In genomic region chr2:175181104-175181876, GRCh38 we compare ENCODE assay signal across 8 cellular contexts. TPM values are rescaled to one million over a fixed set of nuclear protein-coding genes. Genes with fewer than 3 reads are reported as not detected.
DNase-seq lines count a peak whose midpoint lies in the region; ATAC-seq and TF ChIP-seq lines count a peak whose summit lies in the region.

ATP5MC3 (minus strand) TSS chr2:175181710; CDS start chr2:175181393, 317 bp downstream.

- peak within 1 kb of the TSS; percentile 67 for H3K27ac ChIP-seq in OCI-LY7 (ENCODE audit: low read depth, low read length, poor library complexity, severe bottlenecking)

- POLR2A ChIA-PET in OCI-LY7 (lab: Charles Lee), result interaction anchor here (4.3 kb wide), 1 partner anchor 12 kb away, joined by 38 read pairs; the partner anchor contains the start of gene ATF2

- H3K9me3 ChIP-seq in OCI-LY7 (ENCODE audit: low read length) (no peaks in the 10 kb centered on the region), mucosa of descending colon (no peaks in the 10 kb centered on the region)

- peak; percentile 93 for ATAC-seq in GM21515 (IDR thresholded peaks at IDR 0.05; ENCODE audit: unreplicated experiment)
- peak; percentile 98 for ATAC-seq in mucosa of descending colon

- peak; percentile 42; the same call in 1 of the 2 replicates for TF ChIP-seq CTCF in OCI-LY7 (conservative IDR thresholded peaks at IDR 0.05; ENCODE audit: low read length)
- peak; percentile 48 for TF ChIP-seq CTCF in epithelial cell of esophagus (IDR thresholded peaks at IDR 0.05; ENCODE audit: insufficient read depth, low read depth, low read length, missing control alignments)
- no peak for TF ChIP-seq CTCF in mucosa of descending colon (IDR thresholded peaks at IDR 0.05)

- peaks cover 49% of the 10 kb centered on the region for H3K79me2 ChIP-seq in OCI-LY7 (ENCODE audit: insufficient read depth, low read depth, low read length)

- BruUV-seq in OCI-LY7 (replicated peaks; lab: Mats Ljungman, UMichigan), result no TSS peak

- CTCF ChIA-PET in OCI-LY7 (lab: Charles Lee; ENCODE audit: unreplicated experiment), result no interaction called here

- DNase-seq in DMS 273 treated with DMSO at 0.1 percent for 48 hours (lab: John Stamatoyannopoulos, UW), result peak; percentile 75
- peak; percentile 76 for DNase-seq in HuH-7.5 (ENCODE audit: low spot score)
- DNase-seq in OCI-LY7 (ENCODE audit: low spot score), result peak; percentile 97
- DNase-seq in activated T-cell treated with anti-CD3 and anti-CD28 coated beads for 24 hours (ENCODE audit: low read depth), result peak; percentile 90
- DNase-seq in epithelial cell of esophagus (ENCODE audit: low read depth), result peak; percentile 94
- peak; percentile 96 to 97 (median 97) for DNase-seq in mucosa of descending colon
- DNase-seq in stimulated activated CD8-positive, alpha-beta memory T cell treated with anti-CD3 and anti-CD28 coated beads, Interleukin-4, amount 100 ng/mL, for 24 hours (ENCODE audit: low read depth), result peak; percentile 86

- intact Hi-C loops in OCI-LY7 (cut with micrococcal nuclease; ENCODE audit: unreplicated experiment) (loop anchor here (1.0 to 10.0 kb wide), 4 partner anchors 13 to 824 kb away; partner anchors contain the start of genes ATF2 and LNPK), mucosa of descending colon (cut with DNase I, micrococcal nuclease) (no loop called here)

- peaks cover 31% of the 10 kb centered on the region for H3K4me1 ChIP-seq in OCI-LY7 (ENCODE audit: insufficient read depth, low read length, poor library complexity, severe bottlenecking)
- peaks cover 11% of the 10 kb centered on the region for H3K4me1 ChIP-seq in mucosa of descending colon (ENCODE audit: low read depth)

- H2AFZ ChIP-seq in OCI-LY7 (ENCODE audit: low read length), result peak within 1 kb of the TSS; percentile 92

- H4K20me1 ChIP-seq in OCI-LY7 (ENCODE audit: insufficient read depth, low read length), result peaks cover 39% of the 10 kb centered on the region

- peak within 1 kb of the TSS; percentile 85 for H3K4me3 ChIP-seq in OCI-LY7 (ENCODE audit: low read depth, low read length, poor library complexity, severe bottlenecking)
- H3K4me3 ChIP-seq in epithelial cell of esophagus (ENCODE audit: low read length), result peak within 1 kb of the TSS; percentile 66
- H3K4me3 ChIP-seq in mucosa of descending colon, result peak within 1 kb of the TSS; percentile 88

- H3K36me3 ChIP-seq in OCI-LY7 (ENCODE audit: insufficient read depth, low read length) (peaks cover 48% of the 10 kb centered on the region), mucosa of descending colon (ENCODE audit: low read depth) (no peaks in the 10 kb centered on the region)

- H3K9me2 ChIP-seq in OCI-LY7 (ENCODE audit: insufficient read depth, low read length), result no peaks in the 10 kb centered on the region

- H3K4me2 ChIP-seq in OCI-LY7 (ENCODE audit: low read length), result peak within 1 kb of the TSS; percentile 93

RNA-seq across cellular contexts. Expression of gene ATP5MC3, which starts in this region (rescaled TPM):
- 149 and 161 TPM in 2 replicates for total RNA-seq in OCI-LY7 (2014; rRNA removed; shearing (Covaris generic))
- total RNA-seq in OCI-LY7 (2022) (300 and 371 TPM in 2 replicates), mucosa of descending colon (100 to 1,000 TPM; 324 to 627 (median 480) TPM)

Comparison
In these comparisons a context has a peak if more than half of its experiments do, and no peak if none do; other contexts are left out.
1. Peak in every context shown above with its lines: DNase-seq, ATAC-seq, H3K4me3 ChIP-seq and H3K27ac ChIP-seq.